ENCODE assay signal across 17 cellular contexts in genomic region chr17:68450801-68451200, GRCh38.
"Had no signal": no experiment of that assay in that cellular context is flagged by ENCODE, and none has a peak within 500 bp of the region (broad histone marks: within the 10 kb centered on the region; RNA-seq: fewer than 3 reads in every experiment).

No MANE protein-coding gene starts in this region.

- DNase-seq: effector memory CD4-positive, alpha-beta T cell; left colon; mammary epithelial cell; naive thymus-derived CD8-positive, alpha-beta T cell; small intestine; stimulated activated CD4-positive, alpha-beta T cell treated with anti-CD3 and anti-CD28 coated beads, Interleukin-12 subunit alpha, Interleukin-12 subunit beta, amount 100 ng/mL, for 4 hours; stimulated activated naive CD4-positive, alpha-beta T cell; stomach; substantia nigra; uterus had no signal

- H3K9me3 ChIP-seq: esophagus muscularis mucosa, gastroesophageal sphincter, neutrophil, right atrium auricular region, stomach, thoracic aorta, upper lobe of left lung, uterus had no signal

- H3K36me3 ChIP-seq: uterus had no signal

- H3K4me3 Mint-ChIP-seq: naive thymus-derived CD8-positive, alpha-beta T cell had no signal

- H3K4me1 ChIP-seq: uterus had no signal

- H3K9me3 Mint-ChIP-seq: naive thymus-derived CD8-positive, alpha-beta T cell had no signal

- ATAC-seq: gastroesophageal sphincter; naive thymus-derived CD8-positive, alpha-beta T cell had no signal

- H3K27ac ChIP-seq: epithelial cell of prostate, esophagus muscularis mucosa, stomach, thoracic aorta, uterus had no signal

- H3K27me3 ChIP-seq: esophagus muscularis mucosa, gastroesophageal sphincter, neutrophil, right atrium auricular region, stomach, upper lobe of left lung, uterus had no signal

- H3K4me3 ChIP-seq: esophagus muscularis mucosa, gastroesophageal sphincter, right atrium auricular region, stomach, thoracic aorta, upper lobe of left lung, uterus had no signal
